In the genomic region with DNA sequence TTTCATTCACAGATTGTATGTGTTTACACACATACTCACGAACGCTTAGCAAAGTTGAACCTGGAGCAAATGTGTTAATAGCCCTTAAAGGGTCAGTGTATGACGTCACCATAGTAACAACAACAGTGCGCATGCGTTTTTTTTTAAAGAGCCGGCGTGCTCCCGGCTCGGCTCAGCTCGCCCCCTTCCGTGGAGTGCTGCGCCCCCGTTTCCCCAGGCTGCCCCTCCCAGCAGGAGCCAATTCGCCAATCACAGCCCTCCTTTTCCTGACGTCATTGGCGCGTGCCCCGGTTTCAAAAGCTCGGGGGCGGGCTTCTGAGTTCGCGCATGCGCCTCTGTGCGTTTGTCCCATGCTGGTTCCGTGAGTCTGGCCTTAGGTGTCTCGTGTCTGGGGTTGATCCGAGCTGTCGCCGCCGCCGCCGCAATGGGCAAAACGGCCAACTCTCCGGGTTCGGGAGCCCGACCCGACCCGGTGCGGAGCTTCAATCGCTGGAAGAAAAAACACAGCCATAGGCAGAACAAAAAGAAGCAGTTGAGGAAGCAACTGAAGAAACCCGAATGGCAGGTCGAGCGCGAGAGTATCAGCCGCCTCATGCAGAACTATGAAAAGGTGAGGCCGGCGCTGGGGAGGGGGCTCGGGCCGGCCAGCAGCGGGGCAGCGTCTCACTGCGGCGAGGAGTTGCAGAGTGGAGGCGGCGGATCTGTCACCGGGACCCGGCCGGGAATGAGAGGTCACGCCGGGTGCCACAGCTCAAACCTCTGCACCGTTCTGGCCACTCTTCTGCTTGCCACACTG, we compare ENCODE assay signal across 8 cellular contexts. TPM values are rescaled to one million over a fixed set of nuclear protein-coding genes. Genes with fewer than 3 reads are reported as not detected.
DNase-seq lines count a peak whose midpoint lies in the region; ATAC-seq and TF ChIP-seq lines count a peak whose summit lies in the region.

A gene (plus strand): TSS at position 340 of the 796 bp plus-strand sequence. CDS start 85 bp downstream, at position 425.

- H3K27ac ChIP-seq in right cardiac atrium (ENCODE audit: low read length) = peak within 1 kb of the TSS; percentile 36
- peak within 1 kb of the TSS; percentile 67 to 73 for H3K27ac ChIP-seq in uterus

- H3K9me3 ChIP-seq in right cardiac atrium (ENCODE audit: control insufficient read depth, low read length) = no peaks in the 10 kb centered on the region
- no peaks in the 10 kb centered on the region for H3K9me3 ChIP-seq in uterus

- TF ChIP-seq POLR2A in uterus (IDR thresholded peaks at IDR 0.05) = peak in 1 of 2 donors; percentile 53

- no peaks in the 10 kb centered on the region for H3K27me3 ChIP-seq in right cardiac atrium (ENCODE audit: control insufficient read depth, insufficient read depth)
- H3K27me3 ChIP-seq in uterus = no peaks in the 10 kb centered on the region

- peak in 3 of 4 experiments; percentile 9 to 35 (median 25) for TF ChIP-seq CTCF in uterus (IDR thresholded peaks at IDR 0.05)

- intact Hi-C loops in T-helper 2 cell treated with Interferon-gamma antibody and Interleukin-4, amounts not matched to agents 100 ng/mL and 5 ng/mL, for 36 hours (cut with micrococcal nuclease) = loop anchor here (1.0 to 5.0 kb wide), 8 partner anchors 72 to 1208 kb away; a partner anchor contains a TSS
- intact Hi-C loops in right cardiac atrium (cut with DNase I) (no loop called here), uterus (cut with DNase I; ENCODE audit: low total_unique reads) (no loop called here)

- DNase-seq in NCI-H187 treated with DMSO at 0.1 percent for 48 hours (lab: John Stamatoyannopoulos, UW) (peak; percentile 86), anterior cingulate cortex (lab: John Stamatoyannopoulos, UW) (peak; percentile 71 to 99 (median 97)), right cardiac atrium (peak; percentile 98 to 99 (median 99)), pulmonary artery endothelial cell (ENCODE audit: low read depth, low spot score) (peak; percentile 93), uterus (peak; percentile 99)

- H3K36me3 ChIP-seq in uterus = no peaks in the 10 kb centered on the region

- H3K4me1 ChIP-seq in right cardiac atrium (ENCODE audit: control insufficient read depth, insufficient read depth, low read length) (peaks cover 8% of the 10 kb centered on the region), uterus (peaks cover 0 to 11% of the 10 kb centered on the region in 2 donors)

- WGBS in right cardiac atrium = under 1% methylated on average over 61 of the region's 61 CpGs

- H3K4me3 ChIP-seq in right cardiac atrium (ENCODE audit: low read length) (peak within 1 kb of the TSS; percentile 76), uterus (peak within 1 kb of the TSS; percentile 70 to 97)

- ATAC-seq in GM18499 (IDR thresholded peaks at IDR 0.05; ENCODE audit: insufficient read depth, unreplicated experiment) (peak; percentile 69), HG02943 (IDR thresholded peaks at IDR 0.05; ENCODE audit: low read depth, unreplicated experiment) (peak; percentile 75), right cardiac atrium (peak; percentile 99)

RNA-seq across cellular contexts. Expression of the gene that starts here (rescaled TPM):
- 32.0 and 35.4 TPM in 2 replicates for total RNA-seq in T-helper 2 cell treated with Interferon-gamma antibody and Interleukin-4, amounts not matched to agents 100 ng/mL and 5 ng/mL, for 36 hours
- total RNA-seq in right cardiac atrium (10 to 100 TPM; 14.8 to 20.2 (median 15.3) TPM), pulmonary artery endothelial cell (44.6 and 46.2 TPM in 2 replicates), uterus (100 to 1,000 TPM in 1 of 4 donors, 10 to 100 TPM in 3; 27.9 to 511 (median 31.5) TPM)
- polyA plus RNA-seq in right cardiac atrium = 13.2 TPM

Comparison
In these comparisons a context has a peak if more than half of its experiments do, and no peak if none do; other contexts are left out.
1. Peak in every context shown above with its lines: DNase-seq, ATAC-seq, H3K4me3 ChIP-seq and H3K27ac ChIP-seq.